8 cellular contexts compared by ENCODE assay signal in genomic region chr3:182795383-182795782, GRCh38. TPM values are rescaled to one million over a fixed set of nuclear protein-coding genes. Genes with fewer than 3 reads are reported as not detected.
A peak's percentile ranks its signal among the peaks of the same experiment; 100 is the strongest.
DNase-seq lines count a peak whose midpoint lies in the region; ATAC-seq lines count a peak whose summit lies in the region.

No MANE protein-coding gene starts in this region.

- H3K9ac ChIP-seq in iPS-20b (ENCODE audit: low read depth, low read length), result no peak overlapping the region

- H3K27ac Mint-ChIP-seq in stimulated activated naive B cell treated with anti-CD40 and anti-IgM and Interleukin-4, amounts not matched to agents 10 μg/mL and 1 μg/mL and 100 μg/mL, for 72 hours, result peak overlapping the region; percentile 70

- DNase-seq in DMS153 treated with DMSO at 0.1 percent for 48 hours (lab: John Stamatoyannopoulos, UW; ENCODE audit: unreplicated experiment), result peak; percentile 11
- DNase-seq in MG63, result no peak
- DNase-seq in activated T-cell treated with anti-CD3 and anti-CD28 coated beads, Interleukin-2, amount 50 U/mL, for 4 hours, result no peak
- no peak for DNase-seq in stimulated activated naive B cell treated with anti-CD40 and anti-IgM and Interleukin-4, amounts not matched to agents 10 μg/mL and 1 μg/mL and 100 μg/mL, for 72 hours
- no peak for DNase-seq in superior temporal gyrus (ENCODE audit: extremely low spot score)
- DNase-seq in NCI-H1436 (lab: John Stamatoyannopoulos, UW), result no peak

- peak; percentile 31 for ATAC-seq in GM21423 (IDR thresholded peaks at IDR 0.05; ENCODE audit: unreplicated experiment)
- ATAC-seq in activated T-cell treated with anti-CD3 and anti-CD28 coated beads, Interleukin-2, amount 50 U/mL, for 4 hours, result no peak
- ATAC-seq in stimulated activated naive B cell treated with anti-CD40 and anti-IgM and Interleukin-4, amounts not matched to agents 10 μg/mL and 1 μg/mL and 100 μg/mL, for 72 hours (replicated peaks), result no peak

- H3K9me3 ChIP-seq in MG63, result no peaks in the 10 kb centered on the region
- no peaks in the 10 kb centered on the region for H3K9me3 ChIP-seq in iPS-20b (ENCODE audit: insufficient read depth, low read depth, low read length)

- no peak overlapping the region for H3K27ac ChIP-seq in iPS-20b (ENCODE audit: low read length)

- peaks cover 37% of the 10 kb centered on the region for H3K4me1 Mint-ChIP-seq in activated T-cell treated with anti-CD3 and anti-CD28 coated beads, Interleukin-2, amount 50 U/mL, for 4 hours (ENCODE audit: low read depth)
- peaks cover 17 to 34% of the 10 kb centered on the region in 2 donors for H3K4me1 Mint-ChIP-seq in stimulated activated naive B cell treated with anti-CD40 and anti-IgM and Interleukin-4, amounts not matched to agents 10 μg/mL and 1 μg/mL and 100 μg/mL, for 72 hours

- H3K9me3 Mint-ChIP-seq in activated T-cell treated with anti-CD3 and anti-CD28 coated beads, Interleukin-2, amount 50 U/mL, for 4 hours, result no peaks in the 10 kb centered on the region
- no peaks in the 10 kb centered on the region for H3K9me3 Mint-ChIP-seq in stimulated activated naive B cell treated with anti-CD40 and anti-IgM and Interleukin-4, amounts not matched to agents 10 μg/mL and 1 μg/mL and 100 μg/mL, for 72 hours

- H3K36me3 Mint-ChIP-seq in activated T-cell treated with anti-CD3 and anti-CD28 coated beads, Interleukin-2, amount 50 U/mL, for 4 hours (ENCODE audit: insufficient read depth), result no peaks in the 10 kb centered on the region
- peaks cover 3 to 5% of the 10 kb centered on the region in 2 donors for H3K36me3 Mint-ChIP-seq in stimulated activated naive B cell treated with anti-CD40 and anti-IgM and Interleukin-4, amounts not matched to agents 10 μg/mL and 1 μg/mL and 100 μg/mL, for 72 hours

- H3K4me3 ChIP-seq in MG63, result peak overlapping the region; percentile 71
- 0 out of 2 replicates have a peak overlapping the region, but pooled peaks have one; percentile 95 for H3K4me3 ChIP-seq in iPS-20b (ENCODE audit: low read length)

- no peaks in the 10 kb centered on the region for H3K27me3 ChIP-seq in MG63
- peaks cover 28% of the 10 kb centered on the region for H3K27me3 ChIP-seq in iPS-20b (ENCODE audit: insufficient read depth, low read length)

- no peaks in the 10 kb centered on the region; the same call in 1 of the 2 replicates for H3K36me3 ChIP-seq in MG63
- no peaks in the 10 kb centered on the region for H3K36me3 ChIP-seq in iPS-20b (ENCODE audit: insufficient read depth, low read depth, low read length)

- no peaks in the 10 kb centered on the region for H3K27me3 Mint-ChIP-seq in activated T-cell treated with anti-CD3 and anti-CD28 coated beads, Interleukin-2, amount 50 U/mL, for 4 hours (ENCODE audit: low read depth)
- H3K27me3 Mint-ChIP-seq in stimulated activated naive B cell treated with anti-CD40 and anti-IgM and Interleukin-4, amounts not matched to agents 10 μg/mL and 1 μg/mL and 100 μg/mL, for 72 hours, result no peaks in the 10 kb centered on the region

- H3K4me3 Mint-ChIP-seq in activated T-cell treated with anti-CD3 and anti-CD28 coated beads, Interleukin-2, amount 50 U/mL, for 4 hours, result peak overlapping the region; percentile 92
- H3K4me3 Mint-ChIP-seq in stimulated activated naive B cell treated with anti-CD40 and anti-IgM and Interleukin-4, amounts not matched to agents 10 μg/mL and 1 μg/mL and 100 μg/mL, for 72 hours, result peak overlapping the region; percentile 91

- no peaks in the 10 kb centered on the region for H3K4me1 ChIP-seq in iPS-20b (ENCODE audit: insufficient read depth, low read length)

RNA-seq across cellular contexts. Expression of gene ATP11B, which starts 2.1 kb away (rescaled TPM):
- 31.7 and 48.3 TPM in 2 replicates for total RNA-seq in MG63 (2014; rRNA removed; shearing (Covaris generic); ENCODE audit: low replicate concordance)
- 10 to 100 TPM; 43.5 to 57.1 (median 50.0) TPM for total RNA-seq in activated T-cell treated with anti-CD3 and anti-CD28 coated beads, Interleukin-2, amount 50 U/mL, for 4 hours
